ENCODE assay signal across 34 cellular contexts in genomic region chr4:35614120-35614519, GRCh38.
"Had no signal": no experiment of that assay in that cellular context is flagged by ENCODE, and none has a peak within 500 bp of the region (broad histone marks: within the 10 kb centered on the region; RNA-seq: fewer than 3 reads in every experiment).

No MANE protein-coding gene starts in this region.

- H3K27ac ChIP-seq: KMS-11 had no signal

- H3K4me3 ChIP-seq: MG63 had no signal

- DNase-seq: Karpas-422, Kasumi-1, MG63, MM.1S, MV-4-11, NCI-H1048, NCI-H1092, NCI-H1092 treated with DMSO at 0.1 percent for 48 hours, NCI-H1105, NCI-H1105 treated with DMSO at 0.1 percent for 48 hours, NCI-H1417, NCI-H1417 treated with DMSO at 0.1 percent for 48 hours, NCI-H1436, NCI-H1436 treated with DMSO at 0.1 percent for 48 hours, NCI-H146, NCI-H1694, NCI-H1694 treated with DMSO at 0.1 percent for 48 hours, NCI-H187, NCI-H187 treated with DMSO at 0.1 percent for 48 hours, NCI-H1930, NCI-H2029, NCI-H2029 treated with DMSO at 0.1 percent for 48 hours, NCI-H2081, NCI-H2081 treated with DMSO at 0.1 percent for 48 hours, NCI-H2107, NCI-H2171, NCI-H2171 treated with DMSO at 0.1 percent for 48 hours, NCI-H2227 treated with DMSO at 0.1 percent for 48 hours, NCI-H226, NCI-H345, NCI-H446, NCI-H446 treated with DMSO at 0.1 percent for 48 hours, NCI-H510A had no signal

- H3K27me3 ChIP-seq: MG63 had no signal

- H3K36me3 ChIP-seq: MG63 had no signal

- H3K9me3 ChIP-seq: MG63 had no signal

- H3K4me2 ChIP-seq: KMS-11 had no signal

- H3K9ac ChIP-seq: KMS-11 had no signal
